20 cellular contexts compared by ENCODE assay signal in genomic region chr6:23655502-23655901, GRCh38.
DNase-seq lines count a peak whose midpoint lies in the region; ATAC-seq and TF ChIP-seq lines count a peak whose summit lies in the region.
"Had no signal": no experiment of that assay in that cellular context is flagged by ENCODE, and none has a peak within 500 bp of the region (broad histone marks: within the 10 kb centered on the region; RNA-seq: fewer than 3 reads in every experiment).

No MANE protein-coding gene starts in this region.

- no peak for ATAC-seq in HG03175 (IDR thresholded peaks at IDR 0.05; ENCODE audit: unreplicated experiment)
- no peak for ATAC-seq in HG02798 (IDR thresholded peaks at IDR 0.05; ENCODE audit: poor library complexity, unreplicated experiment)
- no peak for ATAC-seq in T-helper 17 cell
- ATAC-seq: A549; CD8-positive, alpha-beta T cell had no signal

- H3K9me3 ChIP-seq in T-helper 17 cell (ENCODE audit: control insufficient read depth, low read length, poor library complexity, severe bottlenecking), result no peaks in the 10 kb centered on the region
- H3K9me3 ChIP-seq: A549, BLaER1 had no signal

- H3K27ac ChIP-seq in substantia nigra (ENCODE audit: low read depth, low read length, poor library complexity, severe bottlenecking), result peak overlapping the region; percentile 18
- H3K27ac ChIP-seq: A549, BLaER1 had no signal

- H3K27me3 Mint-ChIP-seq in T-helper 17 cell, result no peaks in the 10 kb centered on the region

- H3K4me3 Mint-ChIP-seq in T-helper 17 cell, result no peak overlapping the region
- H3K4me3 Mint-ChIP-seq: CD8-positive, alpha-beta T cell; HFFc6; T-helper 1 cell treated with Interleukin-12 subunit alpha and Interleukin-12 subunit beta and Interleukin-4 antibody, amounts not matched to agents 30 μg/mL and 1 μg/mL, for 36 hours had no signal

- no peak for TF ChIP-seq CTCF in fibroblast of villous mesenchyme (IDR thresholded peaks at IDR 0.05; ENCODE audit: insufficient read depth, low read depth, low read length)

- no peak overlapping the region for H3K4me3 ChIP-seq in fibroblast of villous mesenchyme (ENCODE audit: low read depth, low read length)
- H3K4me3 ChIP-seq: A549, BLaER1 had no signal

- no peaks in the 10 kb centered on the region for H3K4me1 Mint-ChIP-seq in T-helper 17 cell

- H3K36me3 Mint-ChIP-seq in T-helper 17 cell (ENCODE audit: low read depth), result no peaks in the 10 kb centered on the region
- H3K36me3 Mint-ChIP-seq: CD8-positive, alpha-beta T cell had no signal

- H3K27ac Mint-ChIP-seq in T-helper 17 cell, result no peak overlapping the region
- H3K27ac Mint-ChIP-seq: CD8-positive, alpha-beta T cell; HFFc6; T-helper 1 cell treated with Interleukin-12 subunit alpha and Interleukin-12 subunit beta and Interleukin-4 antibody, amounts not matched to agents 30 μg/mL and 1 μg/mL, for 36 hours had no signal

- DNase-seq in NCI-H345 (lab: John Stamatoyannopoulos, UW) (peak; percentile 9), NCI-H345 treated with DMSO at 0.1 percent for 48 hours (lab: John Stamatoyannopoulos, UW; ENCODE audit: unreplicated experiment) (no peak), NCI-H748 treated with DMSO at 0.1 percent for 48 hours (lab: John Stamatoyannopoulos, UW) (peak; percentile 38), fibroblast of villous mesenchyme (ENCODE audit: low read depth) (peak; percentile 3), substantia nigra (lab: John Stamatoyannopoulos, UW) (no peak), T-helper 17 cell (no peak)
- DNase-seq: CD8-positive, alpha-beta T cell; H7; HFFc6; KG1; MV-4-11; NCI-H1436 treated with DMSO at 0.1 percent for 48 hours; NCI-H524 treated with DMSO at 0.1 percent for 48 hours; OCI-M1; RPMI8226 had no signal

Comparison
In these comparisons a context has a peak if more than half of its experiments do, and no peak if none do; other contexts are left out.
1. DNase-seq: peak in NCI-H345 (single experiment), NCI-H748 treated with DMSO at 0.1 percent for 48 hours (single experiment) and fibroblast of villous mesenchyme (single experiment); none in NCI-H345 treated with DMSO at 0.1 percent for 48 hours (single experiment), substantia nigra (0 of 49) and T-helper 17 cell (0 of 3).